8 cellular contexts compared by ENCODE assay signal in genomic region chr22:38655532-38656255, GRCh38. TPM values are rescaled to one million over a fixed set of nuclear protein-coding genes. Genes with fewer than 3 reads are reported as not detected.
DNase-seq lines count a peak whose midpoint lies in the region; ATAC-seq and TF ChIP-seq lines count a peak whose summit lies in the region.

No MANE protein-coding gene starts in this region.

- peak overlapping the region; percentile 98 for H3K27ac Mint-ChIP-seq in activated CD8-positive, alpha-beta T cell treated with anti-CD3 and anti-CD28 coated beads, Interleukin-2, amount 10 ng/mL, durations not matched to agents 7 days and 5 days

- H3K9me3 ChIP-seq in DND-41 (ENCODE audit: insufficient read depth, low read length, severe bottlenecking), result no peaks in the 10 kb centered on the region
- no peaks in the 10 kb centered on the region; the same call in 1 of the 2 replicates for H3K9me3 ChIP-seq in HUES6 (ENCODE audit: control insufficient read depth, insufficient read depth, low read depth, low read length)
- no peaks in the 10 kb centered on the region for H3K9me3 ChIP-seq in cardiac muscle cell (ENCODE audit: low read depth)

- peak overlapping the region; percentile 91 for H3K4me3 Mint-ChIP-seq in activated CD8-positive, alpha-beta T cell treated with anti-CD3 and anti-CD28 coated beads, Interleukin-2, amount 10 ng/mL, durations not matched to agents 7 days and 5 days

- H3K4me2 ChIP-seq in DND-41 (ENCODE audit: insufficient read depth, low read length), result peak overlapping the region; percentile 92

- H4K20me1 ChIP-seq in DND-41 (ENCODE audit: insufficient read depth, low read length), result no peaks in the 10 kb centered on the region; the same call in 1 of the 2 replicates

- ATAC-seq in DND-41 (ENCODE audit: insufficient read depth, low read depth) (no peak), GM18870 (IDR thresholded peaks at IDR 0.05; ENCODE audit: unreplicated experiment) (no peak), HG02678 (IDR thresholded peaks at IDR 0.05; ENCODE audit: unreplicated experiment) (no peak)
- no peak for ATAC-seq in activated CD8-positive, alpha-beta T cell treated with anti-CD3 and anti-CD28 coated beads, Interleukin-2, amount 10 ng/mL, durations not matched to agents 7 days and 5 days

- TF ChIP-seq CTCF in DND-41 (IDR thresholded peaks at IDR 0.05; ENCODE audit: borderline replicate concordance, extremely low read depth, low read length, poor library complexity, severe bottlenecking) (no peak), cardiac muscle cell (IDR thresholded peaks at IDR 0.05; ENCODE audit: low read depth, low read length) (no peak), retinal pigment epithelial cell (conservative IDR thresholded peaks at IDR 0.05; ENCODE audit: low read depth, low read length) (no peak)

- H3K36me3 Mint-ChIP-seq in activated CD8-positive, alpha-beta T cell treated with anti-CD3 and anti-CD28 coated beads, Interleukin-2, amount 10 ng/mL, durations not matched to agents 7 days and 5 days (ENCODE audit: low read depth), result no peaks in the 10 kb centered on the region

- H3K79me2 ChIP-seq in DND-41 (ENCODE audit: insufficient read depth, low read length), result peaks cover 23% of the 10 kb centered on the region

- H3K27ac ChIP-seq in DND-41 (ENCODE audit: low read length) (peak overlapping the region; percentile 98), HUES6 (ENCODE audit: low read depth, low read length) (peak overlapping the region; percentile 100), cardiac muscle cell (peak overlapping the region; percentile 98)

- peaks cover 20% of the 10 kb centered on the region for H3K4me1 ChIP-seq in DND-41 (ENCODE audit: insufficient read depth, low read length)
- H3K4me1 ChIP-seq in HUES6 (ENCODE audit: control insufficient read depth, insufficient read depth, low read length), result peaks cover 4% of the 10 kb centered on the region
- peaks cover 10% of the 10 kb centered on the region for H3K4me1 ChIP-seq in cardiac muscle cell (ENCODE audit: low read depth)

- CTCF ChIA-PET in activated CD8-positive, alpha-beta T cell treated with anti-CD3 and anti-CD28 coated beads, Interleukin-2, amount 10 ng/mL, durations not matched to agents 7 days and 5 days (lab: Charles Lee), result no interaction called here

- H3K9ac ChIP-seq in DND-41 (ENCODE audit: low read depth, low read length) (peak overlapping the region; percentile 77), HUES6 (ENCODE audit: low read length) (peak overlapping the region; percentile 99)

- DNase-seq in DND-41 (no peak), cardiac muscle cell (ENCODE audit: low read depth in 1 of 2, low spot score in 1 of 2) (peak in 1 of 2 donors; percentile 26), retinal pigment epithelial cell (ENCODE audit: low read depth) (no peak)
- no peak for DNase-seq in activated CD8-positive, alpha-beta T cell treated with anti-CD3 and anti-CD28 coated beads, Interleukin-2, amount 10 ng/mL, durations not matched to agents 7 days and 5 days
- no peak for DNase-seq in effector CD4-positive, alpha-beta T cell

- H2AFZ ChIP-seq in DND-41 (ENCODE audit: low read depth, low read length), result peak overlapping the region; percentile 90

- peaks cover 19% of the 10 kb centered on the region for H3K4me1 Mint-ChIP-seq in activated CD8-positive, alpha-beta T cell treated with anti-CD3 and anti-CD28 coated beads, Interleukin-2, amount 10 ng/mL, durations not matched to agents 7 days and 5 days (ENCODE audit: low read depth)

- no peaks in the 10 kb centered on the region; the same call in 1 of the 2 replicates for H3K36me3 ChIP-seq in DND-41 (ENCODE audit: insufficient read depth, low read length)
- H3K36me3 ChIP-seq in HUES6 (ENCODE audit: control insufficient read depth, insufficient read depth, low read length), result peaks cover 2% of the 10 kb centered on the region; the same call in 1 of the 2 replicates
- no peaks in the 10 kb centered on the region for H3K36me3 ChIP-seq in cardiac muscle cell

- POLR2A ChIA-PET in activated CD8-positive, alpha-beta T cell treated with anti-CD3 and anti-CD28 coated beads, Interleukin-2, amount 10 ng/mL, durations not matched to agents 7 days and 5 days (lab: Charles Lee), result interaction anchor here (0.7 kb wide), 1 partner anchor 26 kb away, joined by 4 read pairs; the partner anchor contains the start of gene TOMM22

- no peaks in the 10 kb centered on the region for H3K9me3 Mint-ChIP-seq in activated CD8-positive, alpha-beta T cell treated with anti-CD3 and anti-CD28 coated beads, Interleukin-2, amount 10 ng/mL, durations not matched to agents 7 days and 5 days (ENCODE audit: insufficient read depth)

- H3K27me3 Mint-ChIP-seq in activated CD8-positive, alpha-beta T cell treated with anti-CD3 and anti-CD28 coated beads, Interleukin-2, amount 10 ng/mL, durations not matched to agents 7 days and 5 days (ENCODE audit: low read depth), result no peaks in the 10 kb centered on the region

- H3K27me3 ChIP-seq in DND-41 (ENCODE audit: insufficient read depth, low read length, poor library complexity) (no peaks in the 10 kb centered on the region), HUES6 (ENCODE audit: control insufficient read depth, insufficient read depth, low read length) (no peaks in the 10 kb centered on the region), cardiac muscle cell (no peaks in the 10 kb centered on the region)

- peak overlapping the region; percentile 71 to 87 for H3K4me3 ChIP-seq in DND-41 (ENCODE audit: low read depth in 1 of 2, low read length in 2 of 2)
- peak overlapping the region; percentile 89 for H3K4me3 ChIP-seq in HUES6 (ENCODE audit: low read depth, low read length)
- H3K4me3 ChIP-seq in cardiac muscle cell, result peak overlapping the region; percentile 85
- H3K4me3 ChIP-seq in retinal pigment epithelial cell (ENCODE audit: low read length), result peak overlapping the region; percentile 86

RNA-seq across cellular contexts. Expression of gene FAM227A, which starts 0.5 kb away (rescaled TPM):
- under 1 TPM; 0.87 to 0.89 TPM for total RNA-seq in activated CD8-positive, alpha-beta T cell treated with anti-CD3 and anti-CD28 coated beads, Interleukin-2, amount 10 ng/mL, durations not matched to agents 7 days and 5 days
- 4.5 and 5.7 TPM in 2 replicates for total RNA-seq in cardiac muscle cell
- polyA plus RNA-seq in cardiac muscle cell, result 2.9 and 7.4 TPM in 2 replicates

RNA-seq across cellular contexts. Expression of gene CBY1, which starts 0.7 kb away (rescaled TPM):
- total RNA-seq in activated CD8-positive, alpha-beta T cell treated with anti-CD3 and anti-CD28 coated beads, Interleukin-2, amount 10 ng/mL, durations not matched to agents 7 days and 5 days, result 10 to 100 TPM; 11.6 to 13.6 TPM
- total RNA-seq in cardiac muscle cell, result 24.9 and 25.9 TPM in 2 replicates
- 68.4 and 84.6 TPM in 2 replicates for polyA plus RNA-seq in cardiac muscle cell

RNA-seq across cellular contexts. Expression of gene TOMM22, which starts 26.1 kb away (rescaled TPM):
- total RNA-seq in activated CD8-positive, alpha-beta T cell treated with anti-CD3 and anti-CD28 coated beads, Interleukin-2, amount 10 ng/mL, durations not matched to agents 7 days and 5 days, result 10 to 100 TPM; 91.3 to 98.7 TPM
- total RNA-seq in cardiac muscle cell, result 46.2 and 52.6 TPM in 2 replicates
- 123 and 151 TPM in 2 replicates for polyA plus RNA-seq in cardiac muscle cell

RNA-seq across cellular contexts. Expression of gene JOSD1, which starts 45.0 kb away (rescaled TPM):
- total RNA-seq in activated CD8-positive, alpha-beta T cell treated with anti-CD3 and anti-CD28 coated beads, Interleukin-2, amount 10 ng/mL, durations not matched to agents 7 days and 5 days, result 10 to 100 TPM; 60.0 to 63.7 TPM
- 37.0 and 41.0 TPM in 2 replicates for total RNA-seq in cardiac muscle cell
- 3.1 and 4.4 TPM in 2 replicates for polyA plus RNA-seq in cardiac muscle cell

RNA-seq across cellular contexts. Expression of gene GTPBP1, which starts 50.0 kb away (rescaled TPM):
- 10 to 100 TPM; 71.8 to 73.9 TPM for total RNA-seq in activated CD8-positive, alpha-beta T cell treated with anti-CD3 and anti-CD28 coated beads, Interleukin-2, amount 10 ng/mL, durations not matched to agents 7 days and 5 days
- total RNA-seq in cardiac muscle cell, result 72.6 and 92.2 TPM in 2 replicates
- polyA plus RNA-seq in cardiac muscle cell, result 49.8 and 65.3 TPM in 2 replicates
